ENCODE assay signal across 15 cellular contexts in genomic region chr11:119263352-119263940, GRCh38. TPM values are rescaled to one million over a fixed set of nuclear protein-coding genes. Genes with fewer than 3 reads are reported as not detected.
DNase-seq lines count a peak whose midpoint lies in the region; ATAC-seq, FAIRE-seq and TF ChIP-seq lines count a peak whose summit lies in the region.
"Had no signal": no experiment of that assay in that cellular context is flagged by ENCODE, and none has a peak within 500 bp of the region (broad histone marks: within the 10 kb centered on the region; RNA-seq: fewer than 3 reads in every experiment).

No MANE protein-coding gene starts in this region.

- H3K36me3 ChIP-seq in right lobe of liver (no peaks in the 10 kb centered on the region), HepG2 (replicated peaks in 1 of 2; ENCODE audit: control insufficient read depth in 1 of 2, insufficient read depth in 2 of 2, low read length in 2 of 2) (no peaks in the 10 kb centered on the region), tibial artery (no peaks in the 10 kb centered on the region)
- H3K36me3 ChIP-seq: BE2C had no signal

- no peak overlapping the region for H2AFZ ChIP-seq in HepG2 (ENCODE audit: low read length)
- H2AFZ ChIP-seq: GM23338 had no signal

- FAIRE-seq in HepG2 (lab: Jason Lieb, UNC) = no peak

- TF ChIP-seq POLR2A in right lobe of liver (IDR thresholded peaks at IDR 0.05) (no peak), HepG2 (IDR thresholded peaks at IDR 0.05; ENCODE audit: insufficient read depth in 1 of 2, low read depth in 2 of 2, low read length in 2 of 2) (no peak)

- H3K27me3 Mint-ChIP-seq in activated CD8-positive, alpha-beta T cell treated with anti-CD3 and anti-CD28 coated beads, Interleukin-2, amount 10 ng/mL, durations not matched to agents 7 days and 5 days (ENCODE audit: low read depth) = no peaks in the 10 kb centered on the region
- H3K27me3 Mint-ChIP-seq: stimulated activated naive CD8-positive, alpha-beta T cell treated with anti-CD3 and anti-CD28 coated beads, Interleukin-15, Interleukin-2, amounts not matched to agents 100 ng/mL and 50 ng/mL, for 24 hours had no signal

- H3K4me3 ChIP-seq in right lobe of liver = no peak overlapping the region
- H3K4me3 ChIP-seq in HepG2 (replicated peaks in 1 of 3; ENCODE audit: insufficient read depth in 1 of 3, low read depth in 2 of 3, low read length in 3 of 3) = no peak overlapping the region
- H3K4me3 ChIP-seq in tibial artery = no peak overlapping the region
- H3K4me3 ChIP-seq: GM23338, lung had no signal

- H3K9ac ChIP-seq in HepG2 (ENCODE audit: insufficient read depth, low read depth, low read length) = no peak overlapping the region

- peaks cover 48% of the 10 kb centered on the region for H3K4me1 Mint-ChIP-seq in activated CD8-positive, alpha-beta T cell treated with anti-CD3 and anti-CD28 coated beads, Interleukin-2, amount 10 ng/mL, durations not matched to agents 7 days and 5 days (ENCODE audit: low read depth)

- H3K9me3 ChIP-seq in right lobe of liver (no peaks in the 10 kb centered on the region), HepG2 (ENCODE audit: low read length) (no peaks in the 10 kb centered on the region), tibial artery (no peaks in the 10 kb centered on the region)
- H3K9me3 ChIP-seq: BE2C had no signal

- in situ Hi-C loops in HepG2 (cut with HindIII; ENCODE audit: extremely low pct_ligation_motif_present, low pct_unique_long_range_greater_than_20kb) = no loop called here

- intact Hi-C loops in right lobe of liver (cut with DNase I) (no loop called here), HepG2 (cut with micrococcal nuclease; ENCODE audit: unreplicated experiment) (no loop called here), tibial artery (cut with DNase I; ENCODE audit: low total_unique reads) (no loop called here)

- no peaks in the 10 kb centered on the region for H3K27me3 ChIP-seq in right lobe of liver
- H3K27me3 ChIP-seq in HepG2 (ENCODE audit: control insufficient read depth in 1 of 2, insufficient read depth in 2 of 2, low read length in 2 of 2) = no peaks in the 10 kb centered on the region
- H3K27me3 ChIP-seq in tibial artery = no peaks in the 10 kb centered on the region
- H3K27me3 ChIP-seq: BE2C had no signal

- peaks cover 12% of the 10 kb centered on the region for H3K36me3 Mint-ChIP-seq in activated CD8-positive, alpha-beta T cell treated with anti-CD3 and anti-CD28 coated beads, Interleukin-2, amount 10 ng/mL, durations not matched to agents 7 days and 5 days (ENCODE audit: low read depth)

- DNase-seq in right lobe of liver = no peak
- DNase-seq in HepG2 (ENCODE audit: low spot score) = no peak
- no peak for DNase-seq in activated CD8-positive, alpha-beta T cell treated with anti-CD3 and anti-CD28 coated beads, Interleukin-2, amount 10 ng/mL, durations not matched to agents 7 days and 5 days
- DNase-seq in iris pigment epithelial cell (ENCODE audit: low read depth) = peak; percentile 26
- no peak for DNase-seq in globus pallidus (ENCODE audit: low spot score)
- no peak for DNase-seq in tibial artery
- no peak for DNase-seq in NCI-H524 treated with DMSO at 0.1 percent for 48 hours (lab: John Stamatoyannopoulos, UW)
- DNase-seq in effector CD8-positive, alpha-beta T cell (lab: John Stamatoyannopoulos, UW) = no peak
- DNase-seq: activated effector memory CD4-positive, alpha-beta T cell treated with Interleukin-2 at 50 U/mL for 16 hours; BE2C; endodermal cell; stimulated activated CD4-positive, alpha-beta T cell treated with anti-CD3 and anti-CD28 coated beads, Interleukin-12 subunit alpha, Interleukin-12 subunit beta, amount 100 ng/mL, for 4 hours had no signal

- ATAC-seq in right lobe of liver (peak; percentile 52 to 74 (median 62)), HepG2 (no peak)
- ATAC-seq in activated CD8-positive, alpha-beta T cell treated with anti-CD3 and anti-CD28 coated beads, Interleukin-2, amount 10 ng/mL, durations not matched to agents 7 days and 5 days = peak; percentile 58
- ATAC-seq: GM23338 had no signal

- H3K4me1 ChIP-seq in right lobe of liver = no peaks in the 10 kb centered on the region
- no peaks in the 10 kb centered on the region for H3K4me1 ChIP-seq in HepG2 (ENCODE audit: insufficient read depth, low read length)
- H3K4me1 ChIP-seq in tibial artery = peaks cover 0 to 33% (median 13%) of the 10 kb centered on the region in 4 donors
- H3K4me1 ChIP-seq: BE2C had no signal

- H4K20me1 ChIP-seq in HepG2 (ENCODE audit: insufficient read depth, low read length) = no peaks in the 10 kb centered on the region

- POLR2A ChIA-PET in HepG2 (lab: Yijun Ruan, JAX) = no interaction called here
- POLR2A ChIA-PET in activated CD8-positive, alpha-beta T cell treated with anti-CD3 and anti-CD28 coated beads, Interleukin-2, amount 10 ng/mL, durations not matched to agents 7 days and 5 days (lab: Charles Lee) = interaction anchor here (0.9 to 1.8 kb wide), 3 partner anchors 58 to 95 kb away, joined by 3 to 12 read pairs (median 7); partner anchors contain the start of genes CBL and NLRX1

- CTCF ChIA-PET in HepG2 (lab: Yijun Ruan, JAX; ENCODE audit: low intra/inter-chr PET ratio, low total read pairs) = no interaction called here
- CTCF ChIA-PET in activated CD8-positive, alpha-beta T cell treated with anti-CD3 and anti-CD28 coated beads, Interleukin-2, amount 10 ng/mL, durations not matched to agents 7 days and 5 days (lab: Charles Lee) = interaction anchor here (0.6 to 9.5 kb wide), 20 partner anchors 8 to 198 kb away, joined by 3 to 83 read pairs (median 4); partner anchors contain the start of gene CBL

- no peak overlapping the region for H3K27ac Mint-ChIP-seq in activated CD8-positive, alpha-beta T cell treated with anti-CD3 and anti-CD28 coated beads, Interleukin-2, amount 10 ng/mL, durations not matched to agents 7 days and 5 days
- H3K27ac Mint-ChIP-seq: GM23338 had no signal

- no peaks in the 10 kb centered on the region for H3K79me2 ChIP-seq in HepG2 (ENCODE audit: insufficient read depth, low read length)

- 24% methylated on average over 3 of the region's 3 CpGs for WGBS in right lobe of liver (ENCODE audit: insufficient coverage, low coverage, low lambda C conversion rate, missing lambda C conversion rate)
- WGBS in HepG2 (ENCODE audit: low lambda C conversion rate) = 55% methylated on average over 3 of the region's 3 CpGs

- no peaks in the 10 kb centered on the region for H3K9me3 Mint-ChIP-seq in activated CD8-positive, alpha-beta T cell treated with anti-CD3 and anti-CD28 coated beads, Interleukin-2, amount 10 ng/mL, durations not matched to agents 7 days and 5 days (ENCODE audit: insufficient read depth)
- H3K9me3 Mint-ChIP-seq: endodermal cell; GM23338; stimulated activated naive CD8-positive, alpha-beta T cell treated with anti-CD3 and anti-CD28 coated beads, Interleukin-15, Interleukin-2, amounts not matched to agents 100 ng/mL and 50 ng/mL, for 24 hours had no signal

- no TSS peak for BruUV-seq in HepG2 (replicated peaks; lab: Mats Ljungman, UMichigan)

- TF ChIP-seq CTCF in right lobe of liver (IDR thresholded peaks at IDR 0.05) (no peak), HepG2 (CRISPR knock-in tag; IDR thresholded peaks at IDR 0.05) (no peak), tibial artery (IDR thresholded peaks at IDR 0.05) (no peak)

- no peak for TF ChIP-seq EP300 in HepG2 (IDR thresholded peaks at IDR 0.05; ENCODE audit: low read depth in 2 of 2, low read length in 2 of 2)
- TF ChIP-seq EP300 in HepG2 (CRISPR knock-in tag; IDR thresholded peaks at IDR 0.05; ENCODE audit: borderline replicate concordance) = no peak

- H3K27ac ChIP-seq in right lobe of liver = peak overlapping the region; percentile 4 to 37 (median 27)
- H3K27ac ChIP-seq in HepG2 (ENCODE audit: extremely low read length, insufficient read depth, low read length) = no peak overlapping the region
- peak overlapping the region in 1 of 2 donors; percentile 16 for H3K27ac ChIP-seq in tibial artery

- no peak overlapping the region for H3K4me3 Mint-ChIP-seq in activated CD8-positive, alpha-beta T cell treated with anti-CD3 and anti-CD28 coated beads, Interleukin-2, amount 10 ng/mL, durations not matched to agents 7 days and 5 days
- H3K4me3 Mint-ChIP-seq: endodermal cell, GM23338 had no signal

- no peak for TF ChIP-seq RAD21 in HepG2 (CRISPR knock-in tag; IDR thresholded peaks at IDR 0.05)

- no peak overlapping the region for H3K4me2 ChIP-seq in HepG2 (ENCODE audit: low read depth, low read length)
- H3K4me2 ChIP-seq: GM23338 had no signal

RNA-seq across cellular contexts. Expression of gene MCAM, which starts 53.5 kb away (rescaled TPM):
- total RNA-seq in right lobe of liver (10 to 100 TPM in 4 of 6 experiments, 1 to 10 TPM in 2; 1.8 to 28.7 (median 12.5) TPM), HepG2 (2016; rRNA removed; fragmentation: Illumina TruSeq; extraction: Trizol) (5.9 and 15.2 TPM in 2 replicates)
- 0.97 and 1.4 TPM in 2 replicates for total RNA-seq in HepG2 (2016; cell fraction: cytosol; rRNA removed; fragmentation: Illumina TruSeq; extraction: Trizol; ENCODE audit: low read depth)
- 5.2 and 13.8 TPM in 2 replicates for total RNA-seq in HepG2 (2016; cell fraction: insoluble cytoplasmic fraction; rRNA removed; fragmentation: Illumina TruSeq; extraction: Trizol)
- 2.5 and 3.3 TPM in 2 replicates for total RNA-seq in HepG2 (2016; cell fraction: membrane; rRNA removed; fragmentation: Illumina TruSeq; extraction: Trizol)
- total RNA-seq in HepG2 (2016; cell fraction: nucleus; rRNA removed; fragmentation: Illumina TruSeq; extraction: Trizol) = 13.7 and 14.4 TPM in 2 replicates
- 12.1 and 18.6 TPM in 2 replicates for polyA plus RNA-seq in HepG2 (2011; rRNA removed)
- 33.4 and 50.2 TPM in 2 replicates for polyA plus RNA-seq in HepG2 (2011; cell fraction: cytosol; rRNA removed)
- 24.8 and 27.5 TPM in 2 replicates for polyA plus RNA-seq in HepG2 (2011; cell fraction: nucleus; rRNA removed)
- 4.0 and 15.6 TPM in 2 replicates for polyA plus RNA-seq in HepG2 (2012)
- polyA plus RNA-seq in HepG2 (2016; cell fraction: cytosol; fragmentation: Illumina TruSeq; extraction: Trizol; ENCODE audit: low read depth) = 0.68 and 0.83 TPM in 2 replicates
- 3.9 and 5.4 TPM in 2 replicates for polyA plus RNA-seq in HepG2 (2016; cell fraction: insoluble cytoplasmic fraction; fragmentation: Illumina TruSeq; extraction: Trizol; ENCODE audit: low read depth)
- polyA plus RNA-seq in HepG2 (2016; cell fraction: membrane; fragmentation: Illumina TruSeq; extraction: Trizol; ENCODE audit: low read depth) = 1.1 and 2.3 TPM in 2 replicates
- 18.8 and 20.4 TPM in 2 replicates for polyA plus RNA-seq in HepG2 (2016; cell fraction: nucleus; fragmentation: Illumina TruSeq; extraction: Trizol; ENCODE audit: insufficient read depth, low read depth)
- 29.9 and 104 TPM in 2 replicates for polyA minus RNA-seq in HepG2 (2011; rRNA and poly(A)+ RNA removed; ENCODE audit: low replicate concordance)
- 14.3 and 15.4 TPM in 2 replicates for polyA minus RNA-seq in HepG2 (2011; cell fraction: cytosol; rRNA and poly(A)+ RNA removed)
- polyA minus RNA-seq in HepG2 (2011; cell fraction: nucleus; rRNA and poly(A)+ RNA removed) = 13.8 and 15.8 TPM in 2 replicates
- total RNA-seq in activated CD8-positive, alpha-beta T cell treated with anti-CD3 and anti-CD28 coated beads, Interleukin-2, amount 10 ng/mL, durations not matched to agents 7 days and 5 days = 1 to 10 TPM; 2.9 to 4.4 TPM

RNA-seq across cellular contexts. Expression of gene CBL, which starts 57.3 kb away (rescaled TPM):
- total RNA-seq in right lobe of liver = 1 to 10 TPM; 3.1 to 7.1 (median 4.6) TPM
- total RNA-seq in HepG2 (2016; rRNA removed; fragmentation: Illumina TruSeq; extraction: Trizol) = 7.4 and 11.0 TPM in 2 replicates
- total RNA-seq in HepG2 (2016; cell fraction: cytosol; rRNA removed; fragmentation: Illumina TruSeq; extraction: Trizol; ENCODE audit: low read depth) = 1.9 TPM in 2 replicates
- total RNA-seq in HepG2 (2016; cell fraction: insoluble cytoplasmic fraction; rRNA removed; fragmentation: Illumina TruSeq; extraction: Trizol) = 7.0 and 10.4 TPM in 2 replicates
- 3.6 and 3.8 TPM in 2 replicates for total RNA-seq in HepG2 (2016; cell fraction: membrane; rRNA removed; fragmentation: Illumina TruSeq; extraction: Trizol)
- total RNA-seq in HepG2 (2016; cell fraction: nucleus; rRNA removed; fragmentation: Illumina TruSeq; extraction: Trizol) = 7.7 and 8.2 TPM in 2 replicates
- polyA plus RNA-seq in HepG2 (2011; rRNA removed) = 5.5 and 6.6 TPM in 2 replicates
- polyA plus RNA-seq in HepG2 (2011; cell fraction: cytosol; rRNA removed) = 3.7 and 5.6 TPM in 2 replicates
- polyA plus RNA-seq in HepG2 (2011; cell fraction: nucleus; rRNA removed) = 5.9 and 7.4 TPM in 2 replicates
- 4.8 and 5.0 TPM in 2 replicates for polyA plus RNA-seq in HepG2 (2012)
- polyA plus RNA-seq in HepG2 (2016; cell fraction: cytosol; fragmentation: Illumina TruSeq; extraction: Trizol; ENCODE audit: low read depth) = 0.28 and 0.44 TPM in 2 replicates
- 7.1 and 7.8 TPM in 2 replicates for polyA plus RNA-seq in HepG2 (2016; cell fraction: insoluble cytoplasmic fraction; fragmentation: Illumina TruSeq; extraction: Trizol; ENCODE audit: low read depth)
- 0.90 and 0.94 TPM in 2 replicates for polyA plus RNA-seq in HepG2 (2016; cell fraction: membrane; fragmentation: Illumina TruSeq; extraction: Trizol; ENCODE audit: low read depth)
- 7.5 and 8.7 TPM in 2 replicates for polyA plus RNA-seq in HepG2 (2016; cell fraction: nucleus; fragmentation: Illumina TruSeq; extraction: Trizol; ENCODE audit: insufficient read depth, low read depth)
- 8.8 and 10.6 TPM in 2 replicates for polyA minus RNA-seq in HepG2 (2011; rRNA and poly(A)+ RNA removed; ENCODE audit: low replicate concordance)
- polyA minus RNA-seq in HepG2 (2011; cell fraction: cytosol; rRNA and poly(A)+ RNA removed) = 7.7 and 9.4 TPM in 2 replicates
- polyA minus RNA-seq in HepG2 (2011; cell fraction: nucleus; rRNA and poly(A)+ RNA removed) = 8.6 and 11.1 TPM in 2 replicates
- 10 to 100 TPM; 43.6 to 43.7 TPM for total RNA-seq in activated CD8-positive, alpha-beta T cell treated with anti-CD3 and anti-CD28 coated beads, Interleukin-2, amount 10 ng/mL, durations not matched to agents 7 days and 5 days
